8 cellular contexts compared by ENCODE assay signal in the genomic region with DNA sequence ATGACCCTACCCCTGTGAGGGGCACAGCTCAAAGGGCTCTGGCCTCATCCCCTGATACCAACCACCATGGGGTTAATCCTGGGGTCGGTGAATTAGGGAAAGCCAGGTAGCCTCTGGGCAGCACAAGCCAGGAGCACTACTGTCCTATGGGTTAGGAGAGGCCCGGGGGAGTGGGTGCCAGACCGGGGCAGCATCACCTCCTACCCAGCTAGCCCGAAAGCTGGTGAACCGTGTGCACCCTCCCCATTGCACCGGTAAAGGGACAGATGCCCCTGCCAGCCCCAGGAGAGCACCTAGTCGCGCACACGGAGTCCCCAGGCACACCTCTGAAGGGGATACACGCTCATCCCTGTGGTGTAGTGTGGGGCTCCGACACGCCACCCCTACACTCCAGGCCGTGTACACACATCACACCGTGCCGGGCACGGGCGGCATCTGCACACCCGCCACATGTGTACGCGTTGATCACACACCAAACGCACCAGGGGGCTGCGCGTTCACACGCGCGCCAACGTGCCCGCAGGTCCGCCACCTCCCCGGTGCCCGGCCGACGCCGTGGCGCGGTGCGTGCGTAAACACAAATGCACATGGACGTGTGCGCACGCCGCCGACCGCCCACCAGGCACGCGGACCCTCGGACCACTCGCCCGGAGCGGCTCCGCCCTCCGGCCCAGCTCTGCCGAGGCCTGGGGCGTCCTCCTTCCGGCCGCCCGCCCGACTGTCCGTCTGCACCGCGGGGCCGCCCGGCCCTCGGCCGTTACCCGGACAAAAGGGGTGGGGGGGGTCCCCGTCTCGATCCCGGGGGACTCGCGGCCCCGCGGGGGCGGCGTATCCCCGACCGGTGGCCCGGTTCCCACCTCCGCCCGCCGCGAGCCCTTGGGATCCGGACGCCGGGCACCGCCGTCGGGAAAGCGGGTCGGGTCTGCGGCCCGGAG. TPM values are rescaled to one million over a fixed set of nuclear protein-coding genes. Genes with fewer than 3 reads are reported as not detected.
DNase-seq lines count a peak whose midpoint lies in the region; ATAC-seq lines count a peak whose summit lies in the region.

No MANE protein-coding gene starts in this region.

- peaks cover 44 to 55% (median 50%) of the 10 kb centered on the region in 11 experiments for H4K20me1 ChIP-seq in BLaER1 treated with 17β-estradiol and CSF1 and Interleukin-3, amounts not matched to agents 10 nM and 100 nM

- WGBS in urinary bladder, result 1% methylated on average over 92 of the region's 92 CpGs

- CTCF ChIA-PET in naive thymus-derived CD4-positive, alpha-beta T cell (lab: Charles Lee), result no interaction called here

- peak overlapping the region in 5 of 9 donors; percentile 9 to 77 (median 73) for H3K27ac Mint-ChIP-seq in naive thymus-derived CD4-positive, alpha-beta T cell

- ATAC-seq in naive thymus-derived CD4-positive, alpha-beta T cell, result no peak
- ATAC-seq in HG03565 (IDR thresholded peaks at IDR 0.05; ENCODE audit: unreplicated experiment) (no peak), GM18520 (IDR thresholded peaks at IDR 0.05; ENCODE audit: unreplicated experiment) (no peak)

- no peaks in the 10 kb centered on the region for H3K27me3 ChIP-seq in BLaER1 treated with 17β-estradiol and CSF1 and Interleukin-3, amounts not matched to agents 10 nM and 100 nM
- H3K27me3 ChIP-seq in endocrine pancreas (ENCODE audit: control insufficient read depth, insufficient read depth, low read length), result no peaks in the 10 kb centered on the region
- no peaks in the 10 kb centered on the region for H3K27me3 ChIP-seq in naive thymus-derived CD4-positive, alpha-beta T cell (ENCODE audit: control insufficient read depth in 2 of 2, insufficient read depth in 2 of 2, low read length in 2 of 2)

- no peaks in the 10 kb centered on the region for H3K9me3 Mint-ChIP-seq in naive thymus-derived CD4-positive, alpha-beta T cell

- H3K9me3 ChIP-seq in BLaER1 treated with 17β-estradiol and CSF1 and Interleukin-3, amounts not matched to agents 10 nM and 100 nM (replicated peaks in 1 of 11), result no peaks in the 10 kb centered on the region
- H3K9me3 ChIP-seq in endocrine pancreas (ENCODE audit: control insufficient read depth, low read length), result no peaks in the 10 kb centered on the region
- H3K9me3 ChIP-seq in naive thymus-derived CD4-positive, alpha-beta T cell (ENCODE audit: control insufficient read depth in 2 of 3, low read length in 3 of 3), result no peaks in the 10 kb centered on the region

- peak overlapping the region; percentile 70 to 98 (median 80) for H3K4me3 Mint-ChIP-seq in naive thymus-derived CD4-positive, alpha-beta T cell

- H3K27me3 Mint-ChIP-seq in naive thymus-derived CD4-positive, alpha-beta T cell, result no peaks in the 10 kb centered on the region

- peak overlapping the region; percentile 87 to 100 (median 99) for H3K4me2 ChIP-seq in BLaER1 treated with 17β-estradiol and CSF1 and Interleukin-3, amounts not matched to agents 10 nM and 100 nM

- peak overlapping the region; percentile 87 to 98 (median 94) for H3K9ac ChIP-seq in BLaER1 treated with 17β-estradiol and CSF1 and Interleukin-3, amounts not matched to agents 10 nM and 100 nM
- H3K9ac ChIP-seq in endocrine pancreas (ENCODE audit: control insufficient read depth, insufficient read depth, low read length), result peak overlapping the region; percentile 96

- H3K4me1 ChIP-seq in BLaER1 treated with 17β-estradiol and CSF1 and Interleukin-3, amounts not matched to agents 10 nM and 100 nM, result peaks cover 55 to 68% (median 62%) of the 10 kb centered on the region in 10 experiments
- H3K4me1 ChIP-seq in endocrine pancreas (ENCODE audit: control insufficient read depth, insufficient read depth, low read length) (no peaks in the 10 kb centered on the region), urinary bladder (ENCODE audit: insufficient read depth) (peaks cover 1% of the 10 kb centered on the region)
- H3K4me1 ChIP-seq in naive thymus-derived CD4-positive, alpha-beta T cell (ENCODE audit: control insufficient read depth in 2 of 2, insufficient read depth in 2 of 2, low read length in 2 of 2), result peaks cover 28 to 37% of the 10 kb centered on the region in 2 donors

- DNase-seq in HK-2 (ENCODE audit: unreplicated experiment), result peak; percentile 40
- peak; percentile 10 to 20 for DNase-seq in activated CD4-positive, alpha-beta T cell treated with anti-CD3 and anti-CD28 coated beads for 4 hours
- peak in 8 of 9 donors; percentile 16 to 52 (median 24) for DNase-seq in naive thymus-derived CD4-positive, alpha-beta T cell

- intact Hi-C loops in naive thymus-derived CD4-positive, alpha-beta T cell (cut with micrococcal nuclease), result loop anchor here (1.0 to 10.0 kb wide), 3 partner anchors 137 to 481 kb away; a partner anchor contains a TSS

- H3K36me3 Mint-ChIP-seq in naive thymus-derived CD4-positive, alpha-beta T cell, result peaks cover 0 to 3% (median 0%) of the 10 kb centered on the region in 5 donors

- peak overlapping the region; percentile 74 to 100 (median 90) for H3K4me3 ChIP-seq in BLaER1 treated with 17β-estradiol and CSF1 and Interleukin-3, amounts not matched to agents 10 nM and 100 nM
- H3K4me3 ChIP-seq in endocrine pancreas (ENCODE audit: control insufficient read depth, insufficient read depth, low read length) (peak overlapping the region; percentile 55), urinary bladder (ENCODE audit: low read depth, low read length) (peak overlapping the region; percentile 92)
- H3K4me3 ChIP-seq in naive thymus-derived CD4-positive, alpha-beta T cell (ENCODE audit: low read length), result peak overlapping the region; percentile 81

- peaks cover 5 to 25% (median 12%) of the 10 kb centered on the region in 11 experiments; a peak in 17 of 22 replicates for H3K36me3 ChIP-seq in BLaER1 treated with 17β-estradiol and CSF1 and Interleukin-3, amounts not matched to agents 10 nM and 100 nM
- no peaks in the 10 kb centered on the region for H3K36me3 ChIP-seq in endocrine pancreas (ENCODE audit: control insufficient read depth, insufficient read depth, low read length)
- H3K36me3 ChIP-seq in naive thymus-derived CD4-positive, alpha-beta T cell (ENCODE audit: control insufficient read depth in 2 of 3, insufficient read depth in 3 of 3, low read length in 3 of 3), result peaks cover 0 to 21% (median 0%) of the 10 kb centered on the region in 3 experiments
- H3K36me3 ChIP-seq in urinary bladder (ENCODE audit: insufficient read depth), result no peaks in the 10 kb centered on the region

- H3K27ac ChIP-seq in BLaER1 treated with 17β-estradiol and CSF1 and Interleukin-3, amounts not matched to agents 10 nM and 100 nM, result peak overlapping the region; percentile 70 to 96 (median 91)
- peak overlapping the region; percentile 98 for H3K27ac ChIP-seq in naive thymus-derived CD4-positive, alpha-beta T cell (ENCODE audit: low read depth, low read length)
- H3K27ac ChIP-seq in urinary bladder (ENCODE audit: low read depth), result peak overlapping the region; percentile 83

- peaks cover 10 to 43% (median 23%) of the 10 kb centered on the region in 7 donors for H3K4me1 Mint-ChIP-seq in naive thymus-derived CD4-positive, alpha-beta T cell

- POLR2A ChIA-PET in naive thymus-derived CD4-positive, alpha-beta T cell (lab: Charles Lee), result interaction anchor here (0.9 to 3.0 kb wide), 2 partner anchors 10 to 154 kb away, joined by 3 to 17 read pairs; a partner anchor contains a TSS

RNA-seq across cellular contexts. Expression of a gene that starts 0.8 kb away (rescaled TPM):
- total RNA-seq in naive thymus-derived CD4-positive, alpha-beta T cell, result 10 to 100 TPM; 21.8 to 36.5 (median 29.7) TPM
- polyA plus RNA-seq in naive thymus-derived CD4-positive, alpha-beta T cell, result 1 to 10 TPM; 1.6 to 2.5 TPM
- 2.3 TPM for total RNA-seq in urinary bladder
- polyA plus RNA-seq in urinary bladder, result 37.9 TPM

RNA-seq across cellular contexts. Expression of a gene that starts 10.7 kb away (rescaled TPM):
- total RNA-seq in naive thymus-derived CD4-positive, alpha-beta T cell, result 100 to 1,000 TPM in 1 of 5 experiments, 10 to 100 TPM in 4; 62.6 to 103 (median 81.2) TPM
- 1 to 10 TPM; 4.9 to 10.0 TPM for polyA plus RNA-seq in naive thymus-derived CD4-positive, alpha-beta T cell
- 22.5 TPM for total RNA-seq in urinary bladder
- polyA plus RNA-seq in urinary bladder, result 34.9 TPM

RNA-seq across cellular contexts. Expression of a gene that starts 57.8 kb away (rescaled TPM):
- total RNA-seq in naive thymus-derived CD4-positive, alpha-beta T cell, result under 1 TPM; 0.17 to 0.70 (median 0.64) TPM
- not detected for polyA plus RNA-seq in naive thymus-derived CD4-positive, alpha-beta T cell
- 0.11 TPM for total RNA-seq in urinary bladder
- polyA plus RNA-seq in urinary bladder, result 0.04 TPM
